ENCODE assay signal across 21 cellular contexts in the genomic region with DNA sequence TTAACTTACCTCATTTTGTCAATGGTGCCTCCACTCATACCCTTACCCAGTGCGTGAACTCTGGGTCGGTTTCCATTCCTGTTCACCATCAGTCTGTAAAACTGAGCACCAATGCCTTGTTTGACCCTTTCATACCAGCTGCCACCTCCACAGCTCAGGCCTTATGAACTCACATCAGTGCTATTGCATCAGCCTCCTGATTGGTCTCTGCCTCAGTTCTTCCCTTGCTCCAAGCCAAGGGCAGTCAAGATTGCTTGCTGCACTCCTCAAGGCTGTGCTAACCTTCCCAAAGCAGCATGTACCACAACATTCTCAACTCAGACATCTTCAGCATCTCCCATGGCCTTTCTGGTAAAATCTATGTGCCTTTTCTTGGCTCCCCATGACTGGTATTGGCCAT. TPM values are rescaled to one million over a fixed set of nuclear protein-coding genes. Genes with fewer than 3 reads are reported as not detected.
DNase-seq lines count a peak whose midpoint lies in the region; ATAC-seq and TF ChIP-seq lines count a peak whose summit lies in the region.
"Had no signal": no experiment of that assay in that cellular context is flagged by ENCODE, and none has a peak within 500 bp of the region (broad histone marks: within the 10 kb centered on the region; RNA-seq: fewer than 3 reads in every experiment).

No MANE protein-coding gene starts in this region.

- no peaks in the 10 kb centered on the region for H3K9me2 ChIP-seq in MM.1S (replicated peaks; ENCODE audit: insufficient read depth, low read length)

- H3K9ac ChIP-seq in MM.1S (ENCODE audit: low read length): no peak overlapping the region

- peaks cover 97% of the 10 kb centered on the region for H3K4me1 Mint-ChIP-seq in activated naive CD4-positive, alpha-beta T cell treated with anti-CD3 and anti-CD28 coated beads for 36 hours (ENCODE audit: low read depth)
- peaks cover 91% of the 10 kb centered on the region for H3K4me1 Mint-ChIP-seq in activated naive CD8-positive, alpha-beta T cell treated with anti-CD3 and anti-CD28 coated beads for 36 hours
- peaks cover 83% of the 10 kb centered on the region for H3K4me1 Mint-ChIP-seq in stimulated activated effector memory CD8-positive, alpha-beta T cell treated with anti-CD3 and anti-CD28 coated beads, Interleukin-12 subunit alpha, Interleukin-12 subunit beta, amount 100 ng/mL, for 72 hours
- H3K4me1 Mint-ChIP-seq: activated B cell treated with CpG ODN at 0.5 μM for 24 hours, IgD-negative memory B cell had no signal

- peak overlapping the region; percentile 64 for H3K4me3 Mint-ChIP-seq in activated naive CD4-positive, alpha-beta T cell treated with anti-CD3 and anti-CD28 coated beads for 36 hours
- H3K4me3 Mint-ChIP-seq in activated naive CD8-positive, alpha-beta T cell treated with anti-CD3 and anti-CD28 coated beads for 36 hours: peak overlapping the region; percentile 6
- H3K4me3 Mint-ChIP-seq in stimulated activated effector memory CD8-positive, alpha-beta T cell treated with anti-CD3 and anti-CD28 coated beads, Interleukin-12 subunit alpha, Interleukin-12 subunit beta, amount 100 ng/mL, for 72 hours: peak overlapping the region; percentile 77
- H3K4me3 Mint-ChIP-seq: activated B cell treated with CpG ODN at 0.5 μM for 24 hours; natural killer cell treated with Interleukin-12 subunit alpha and Interleukin-12 subunit beta and Interleukin-15 and Interleukin-18, amount 100 ng/mL, for 72 hours had no signal

- H3K4me1 ChIP-seq in MM.1S (ENCODE audit: low read length): peaks cover 92% of the 10 kb centered on the region
- H3K4me1 ChIP-seq: breast epithelium had no signal

- H3K36me3 Mint-ChIP-seq in activated naive CD4-positive, alpha-beta T cell treated with anti-CD3 and anti-CD28 coated beads for 36 hours (ENCODE audit: low read depth): peaks cover 54% of the 10 kb centered on the region
- peaks cover 89% of the 10 kb centered on the region for H3K36me3 Mint-ChIP-seq in activated naive CD8-positive, alpha-beta T cell treated with anti-CD3 and anti-CD28 coated beads for 36 hours
- peaks cover 88% of the 10 kb centered on the region for H3K36me3 Mint-ChIP-seq in stimulated activated effector memory CD8-positive, alpha-beta T cell treated with anti-CD3 and anti-CD28 coated beads, Interleukin-12 subunit alpha, Interleukin-12 subunit beta, amount 100 ng/mL, for 72 hours
- H3K36me3 Mint-ChIP-seq: IgD-negative memory B cell; natural killer cell treated with Interleukin-12 subunit alpha and Interleukin-12 subunit beta and Interleukin-15 and Interleukin-18, amount 100 ng/mL, for 72 hours had no signal

- H3K36me3 ChIP-seq in MM.1S (replicated peaks; ENCODE audit: insufficient read depth, low read length): peaks cover 23% of the 10 kb centered on the region
- H3K36me3 ChIP-seq: breast epithelium, heart right ventricle, MG63, thyroid gland had no signal

- no peak for ATAC-seq in stimulated activated effector memory CD8-positive, alpha-beta T cell treated with anti-CD3 and anti-CD28 coated beads, Interleukin-12 subunit alpha, Interleukin-12 subunit beta, amount 100 ng/mL, for 72 hours
- ATAC-seq in GM18520 (IDR thresholded peaks at IDR 0.05; ENCODE audit: unreplicated experiment): no peak
- ATAC-seq: heart right ventricle; left lobe of liver; natural killer cell treated with Interleukin-12 subunit alpha and Interleukin-12 subunit beta and Interleukin-15 and Interleukin-18, amount 100 ng/mL, for 72 hours; PC-3 had no signal

- intact Hi-C loops in activated naive CD4-positive, alpha-beta T cell treated with anti-CD3 and anti-CD28 coated beads for 36 hours (cut with micrococcal nuclease): no loop called here

- TF ChIP-seq CTCF in MM.1S (IDR thresholded peaks at IDR 0.05; ENCODE audit: low read length): no peak

- peak overlapping the region; percentile 95 for H3K27ac Mint-ChIP-seq in activated naive CD4-positive, alpha-beta T cell treated with anti-CD3 and anti-CD28 coated beads for 36 hours
- peak overlapping the region; percentile 85 for H3K27ac Mint-ChIP-seq in activated naive CD8-positive, alpha-beta T cell treated with anti-CD3 and anti-CD28 coated beads for 36 hours
- peak overlapping the region; percentile 33 for H3K27ac Mint-ChIP-seq in stimulated activated effector memory CD8-positive, alpha-beta T cell treated with anti-CD3 and anti-CD28 coated beads, Interleukin-12 subunit alpha, Interleukin-12 subunit beta, amount 100 ng/mL, for 72 hours
- H3K27ac Mint-ChIP-seq: activated B cell treated with CpG ODN at 0.5 μM for 24 hours, IgD-negative memory B cell had no signal

- H2AFZ ChIP-seq in MM.1S (ENCODE audit: low read length): no peak overlapping the region

- no peaks in the 10 kb centered on the region for H3K9me3 Mint-ChIP-seq in activated naive CD4-positive, alpha-beta T cell treated with anti-CD3 and anti-CD28 coated beads for 36 hours
- H3K9me3 Mint-ChIP-seq in activated naive CD8-positive, alpha-beta T cell treated with anti-CD3 and anti-CD28 coated beads for 36 hours: peaks cover 13% of the 10 kb centered on the region
- H3K9me3 Mint-ChIP-seq in stimulated activated effector memory CD8-positive, alpha-beta T cell treated with anti-CD3 and anti-CD28 coated beads, Interleukin-12 subunit alpha, Interleukin-12 subunit beta, amount 100 ng/mL, for 72 hours: peaks cover 5% of the 10 kb centered on the region
- H3K9me3 Mint-ChIP-seq: activated B cell treated with CpG ODN at 0.5 μM for 24 hours, IgD-negative memory B cell had no signal

- H3K9me3 ChIP-seq in MM.1S (replicated peaks; ENCODE audit: insufficient read depth, low read length): no peaks in the 10 kb centered on the region
- H3K9me3 ChIP-seq: breast epithelium, heart right ventricle, MG63, thyroid gland had no signal

- CTCF ChIA-PET in activated naive CD4-positive, alpha-beta T cell treated with anti-CD3 and anti-CD28 coated beads for 36 hours (lab: Charles Lee): interaction anchor here (0.6 to 1.0 kb wide), 2 partner anchors 17 to 24 kb away, joined by 3 read pairs; no protein-coding TSS in a partner anchor

- H3K4me2 ChIP-seq in MM.1S (ENCODE audit: low read depth, low read length): no peak overlapping the region; the same call in 1 of the 2 replicates

- H3K27me3 ChIP-seq in MM.1S (replicated peaks; ENCODE audit: insufficient read depth, low read length): no peaks in the 10 kb centered on the region
- H3K27me3 ChIP-seq: breast epithelium, heart right ventricle, MG63, thyroid gland had no signal

- H3F3A ChIP-seq in MM.1S (ENCODE audit: insufficient read depth, low read length): peaks cover 49% of the 10 kb centered on the region

- peaks cover 100% of the 10 kb centered on the region for H3K79me2 ChIP-seq in MM.1S (ENCODE audit: low read length)

- no peak overlapping the region for H3K4me3 ChIP-seq in MM.1S (ENCODE audit: low read length)
- H3K4me3 ChIP-seq: breast epithelium, heart right ventricle, MG63, thyroid gland had no signal

- in situ Hi-C loops in ACHN (cut with HindIII; ENCODE audit: low pct_ligation_motif_present, low pct_unique_long_range_greater_than_20kb, low sequenced_read_pairs): no loop called here

- peak overlapping the region; percentile 85; the same call in 1 of the 2 replicates for H3K27ac ChIP-seq in MM.1S (ENCODE audit: low read length)
- H3K27ac ChIP-seq: breast epithelium, HL-60, thyroid gland had no signal

- peak; percentile 42 for DNase-seq in activated naive CD4-positive, alpha-beta T cell treated with anti-CD3 and anti-CD28 coated beads for 36 hours
- no peak for DNase-seq in activated naive CD4-positive, alpha-beta T cell treated with anti-CD3 and anti-CD28 coated beads, Interleukin-2, amount 50 U/mL, for 16 hours
- DNase-seq in MM.1S: no peak
- DNase-seq in activated naive CD8-positive, alpha-beta T cell treated with anti-CD3 and anti-CD28 coated beads for 36 hours: no peak
- no peak for DNase-seq in stimulated activated effector memory CD8-positive, alpha-beta T cell treated with anti-CD3 and anti-CD28 coated beads, Interleukin-12 subunit alpha, Interleukin-12 subunit beta, amount 100 ng/mL, for 72 hours (ENCODE audit: low spot score in 2 of 2)
- DNase-seq in ACHN: no peak
- DNase-seq in dermis blood vessel endothelial cell: no peak
- DNase-seq: activated B cell treated with CpG ODN at 0.5 μM for 24 hours, heart right ventricle, MG63, NCI-H1694 treated with DMSO at 0.1 percent for 48 hours, NCI-H345, NCI-H82, PC-3, thyroid gland had no signal

- H4K20me1 ChIP-seq in MM.1S (ENCODE audit: insufficient read depth, low read length): no peaks in the 10 kb centered on the region

- no peaks in the 10 kb centered on the region for H3K27me3 Mint-ChIP-seq in activated naive CD4-positive, alpha-beta T cell treated with anti-CD3 and anti-CD28 coated beads for 36 hours (ENCODE audit: low read depth)
- no peaks in the 10 kb centered on the region for H3K27me3 Mint-ChIP-seq in activated naive CD8-positive, alpha-beta T cell treated with anti-CD3 and anti-CD28 coated beads for 36 hours

RNA-seq across cellular contexts. Expression of a gene that starts 9.3 kb away (rescaled TPM):
- total RNA-seq in activated naive CD4-positive, alpha-beta T cell treated with anti-CD3 and anti-CD28 coated beads for 36 hours: 100 to 1,000 TPM; 165 to 167 TPM
- total RNA-seq in activated naive CD8-positive, alpha-beta T cell treated with anti-CD3 and anti-CD28 coated beads for 36 hours: 10 to 100 TPM; 84.0 to 88.8 TPM
- under 0.01 and 0.05 TPM in 2 replicates for total RNA-seq in dermis blood vessel endothelial cell
- total RNA-seq: activated B cell treated with CpG ODN at 0.5 μM for 24 hours, PC-3 had no signal

Comparison
In these comparisons a context has a peak if more than half of its experiments do, and no peak if none do; other contexts are left out.
1. H3K27ac Mint-ChIP-seq: peak in every context shown above with its lines; median percentile 95 in activated naive CD4-positive, alpha-beta T cell treated with anti-CD3 and anti-CD28 coated beads for 36 hours; 85 in activated naive CD8-positive, alpha-beta T cell treated with anti-CD3 and anti-CD28 coated beads for 36 hours; 33 in stimulated activated effector memory CD8-positive, alpha-beta T cell treated with anti-CD3 and anti-CD28 coated beads, Interleukin-12 subunit alpha, Interleukin-12 subunit beta, amount 100 ng/mL, for 72 hours.
2. H3K4me3 Mint-ChIP-seq: peak in every context shown above with its lines; median percentile 77 in stimulated activated effector memory CD8-positive, alpha-beta T cell treated with anti-CD3 and anti-CD28 coated beads, Interleukin-12 subunit alpha, Interleukin-12 subunit beta, amount 100 ng/mL, for 72 hours; 64 in activated naive CD4-positive, alpha-beta T cell treated with anti-CD3 and anti-CD28 coated beads for 36 hours; 6 in activated naive CD8-positive, alpha-beta T cell treated with anti-CD3 and anti-CD28 coated beads for 36 hours.
3. RNA of a gene that starts 9.3 kb away (total RNA-seq): 165 to 167 TPM in activated naive CD4-positive, alpha-beta T cell treated with anti-CD3 and anti-CD28 coated beads for 36 hours and 84.0 to 88.8 TPM in activated naive CD8-positive, alpha-beta T cell treated with anti-CD3 and anti-CD28 coated beads for 36 hours; under 0.01 to 0.05 TPM in dermis blood vessel endothelial cell; every median in the first group is over 10 times any median in the second.